ENCODE assay signal across 2 cellular contexts in genomic region chr6:114200896-114201295, GRCh38.
TF ChIP-seq lines count a peak whose summit lies in the region.

No MANE protein-coding gene starts in this region.

TF ChIP-seq in IMR-90, 13 proteins besides CTCF, POLR2A, EP300 and RAD21:
- TF ChIP-seq FOS (IDR thresholded peaks at IDR 0.05; ENCODE audit: low read depth, low read length), result no peak
- TF ChIP-seq MAFK (IDR thresholded peaks at IDR 0.05; ENCODE audit: low read depth, low read length), result peak; percentile 94
TF ChIP-seq in IMR-90: peak in this region for 1.

TF ChIP-seq in H1, 55 proteins besides CTCF, POLR2A, EP300 and RAD21:
- TF ChIP-seq BRCA1 (IDR thresholded peaks at IDR 0.05; ENCODE audit: low read depth, low read length) (no peak), KDM1A (IDR thresholded peaks at IDR 0.05; ENCODE audit: borderline replicate concordance, low read length) (no peak), CBX8 (IDR thresholded peaks at IDR 0.05; ENCODE audit: borderline replicate concordance, low read depth, low read length) (no peak), TAF1 (IDR thresholded peaks at IDR 0.05; ENCODE audit: low read depth, low read length) (no peak), TCF12 (IDR thresholded peaks at IDR 0.05; ENCODE audit: low read depth, low read length) (no peak), MAFK (IDR thresholded peaks at IDR 0.05; ENCODE audit: low read depth, low read length) (peak; percentile 80; the same call in 1 of the 2 replicates)
